In genomic region chr1:52359676-52360594, GRCh38 we compare ENCODE assay signal across 1 cellular context.
TF ChIP-seq lines count a peak whose summit lies in the region.

No MANE protein-coding gene starts in this region.

TF ChIP-seq in GM23338, 12 proteins besides CTCF, POLR2A, EP300 and RAD21 (continued from another document):
- no peak for TF ChIP-seq REST (IDR thresholded peaks at IDR 0.05; ENCODE audit: unreplicated experiment)
TF ChIP-seq in GM23338: peak in this region for 0.
